In genomic region chr6:47700596-47700995, GRCh38 we compare ENCODE assay signal across 16 cellular contexts. TPM values are rescaled to one million over a fixed set of nuclear protein-coding genes. Genes with fewer than 3 reads are reported as not detected.
DNase-seq lines count a peak whose midpoint lies in the region; ATAC-seq, FAIRE-seq and TF ChIP-seq lines count a peak whose summit lies in the region.
"Had no signal": no experiment of that assay in that cellular context is flagged by ENCODE, and none has a peak within 500 bp of the region (broad histone marks: within the 10 kb centered on the region; RNA-seq: fewer than 3 reads in every experiment).

No MANE protein-coding gene starts in this region.

- no peak for TF ChIP-seq EP300 in H1 (IDR thresholded peaks at IDR 0.05; ENCODE audit: borderline replicate concordance in 1 of 2, low read depth in 2 of 2, low read length in 2 of 2)

- H2BK20ac ChIP-seq in H1 (ENCODE audit: low read length): no peak overlapping the region

- no peaks in the 10 kb centered on the region for H3K36me3 Mint-ChIP-seq in MCF 10A (ENCODE audit: insufficient read depth, unreplicated experiment)
- H3K36me3 Mint-ChIP-seq: CD8-positive, alpha-beta T cell had no signal

- H3K27ac ChIP-seq in breast epithelium: peak overlapping the region in 1 of 2 donors; percentile 68
- H3K27ac ChIP-seq in H1 (ENCODE audit: low read depth, low read length): no peak overlapping the region
- peak overlapping the region; percentile 98 for H3K27ac ChIP-seq in keratinocyte (ENCODE audit: control insufficient read depth, insufficient read depth, low read length)
- H3K27ac ChIP-seq: BLaER1 had no signal

- no peak overlapping the region for H2AK5ac ChIP-seq in H1 (ENCODE audit: low read depth, low read length)

- POLR2A ChIA-PET in MCF 10A (lab: Yijun Ruan, JAX) (interaction anchor here (0.6 to 4.8 kb wide), 12 partner anchors 10 to 1762 kb away, joined by 3 to 84 read pairs (median 5); no protein-coding TSS in a partner anchor), H1 (lab: Charles Lee; ENCODE audit: partially characterized antibody) (no interaction called here)

- no peak overlapping the region for H4K5ac ChIP-seq in H1 (ENCODE audit: insufficient read length, low read depth, low read length)

- H2BK120ac ChIP-seq in H1 (replicated peaks; ENCODE audit: low read depth, low read length): no peak overlapping the region

- H3K23me2 ChIP-seq in H1 (ENCODE audit: low read depth, low read length): no peaks in the 10 kb centered on the region

- FAIRE-seq in H1 (lab: Jason Lieb, UNC) (no peak), keratinocyte (lab: Jason Lieb, UNC) (no peak)
- FAIRE-seq: GM12892 had no signal

- H4K20me1 ChIP-seq in H1 (replicated peaks in 1 of 2; ENCODE audit: control insufficient read depth in 1 of 2, insufficient read depth in 2 of 2, low read length in 2 of 2) (no peaks in the 10 kb centered on the region), keratinocyte (ENCODE audit: control insufficient read depth, extremely low read depth, insufficient read depth, low read length) (no peaks in the 10 kb centered on the region)
- H4K20me1 ChIP-seq: BLaER1 had no signal

- no peaks in the 10 kb centered on the region for H3K9me1 ChIP-seq in keratinocyte (ENCODE audit: control insufficient read depth, extremely low read depth, insufficient read depth, low read length)

- H3K4me1 Mint-ChIP-seq in MCF 10A (ENCODE audit: insufficient read depth, unreplicated experiment): peaks cover 36% of the 10 kb centered on the region

- no peak for TF ChIP-seq CTCF in MCF 10A (IDR thresholded peaks at IDR 0.05; ENCODE audit: unreplicated experiment)
- TF ChIP-seq CTCF in breast epithelium (IDR thresholded peaks at IDR 0.05): no peak
- TF ChIP-seq CTCF in H1 (IDR thresholded peaks at IDR 0.05; ENCODE audit: control extremely low read depth in 1 of 3, insufficient read depth in 1 of 3, low read depth in 1 of 3, low read length in 3 of 3): no peak
- TF ChIP-seq CTCF in keratinocyte (optimal IDR thresholded peaks at IDR 0.05 in 1 of 3, IDR thresholded peaks at IDR 0.05 in 1 of 3, conservative IDR thresholded peaks at IDR 0.05 in 1 of 3; ENCODE audit: extremely low read depth in 1 of 3, insufficient read depth in 2 of 3, low read length in 3 of 3): no peak

- no peak overlapping the region for H3K4ac ChIP-seq in H1 (replicated peaks; ENCODE audit: insufficient read length, low read depth, low read length)

- H3K79me1 ChIP-seq in H1 (ENCODE audit: low read depth, low read length): no peaks in the 10 kb centered on the region

- no peaks in the 10 kb centered on the region for H3K36me3 ChIP-seq in breast epithelium
- no peaks in the 10 kb centered on the region for H3K36me3 ChIP-seq in H1 (ENCODE audit: control insufficient read depth in 2 of 4, insufficient read depth in 4 of 4, low read length in 3 of 4)
- no peaks in the 10 kb centered on the region for H3K36me3 ChIP-seq in keratinocyte (ENCODE audit: control insufficient read depth in 2 of 2, extremely low read depth in 1 of 2, insufficient read depth in 2 of 2, low read length in 2 of 2)
- H3K36me3 ChIP-seq: BLaER1, MG63 had no signal

- H4K91ac ChIP-seq in H1 (replicated peaks; ENCODE audit: insufficient read length, low read length): no peak overlapping the region

- DNase-seq in MCF 10A (ENCODE audit: unreplicated experiment) (no peak), breast epithelium (ENCODE audit: low spot score in 2 of 2) (no peak), H1 (ENCODE audit: low read depth in 1 of 2, low spot score in 2 of 2) (no peak), keratinocyte (ENCODE audit: low read depth, low spot score) (no peak), NCI-H1930 (lab: John Stamatoyannopoulos, UW) (no peak)
- DNase-seq in stimulated activated naive CD4-positive, alpha-beta T cell (lab: John Stamatoyannopoulos, UW): no peak
- DNase-seq: CD8-positive, alpha-beta T cell; GDM1; NCI-H1105; NCI-H774; SHP77 treated with DMSO at 0.1 percent for 48 hours had no signal

- no peak overlapping the region for H3K56ac ChIP-seq in H1 (replicated peaks; ENCODE audit: insufficient read length, low read depth, low read length)

- no peak overlapping the region for H3K18ac ChIP-seq in H1 (ENCODE audit: extremely low read depth, low read length)

- no peak for TF ChIP-seq POLR2A in breast epithelium (IDR thresholded peaks at IDR 0.05)
- no peak for TF ChIP-seq POLR2A in H1 (IDR thresholded peaks at IDR 0.05; ENCODE audit: control extremely low read depth in 1 of 2, low read depth in 2 of 2, low read length in 2 of 2)

- no TSS peak for BruUV-seq in MCF 10A (replicated peaks; lab: Mats Ljungman, UMichigan)

- H3K14ac ChIP-seq in H1 (ENCODE audit: insufficient read length): no peak overlapping the region

- peak overlapping the region; percentile 95 for H3K27ac Mint-ChIP-seq in MCF 10A (ENCODE audit: low read depth, unreplicated experiment)
- H3K27ac Mint-ChIP-seq: CD8-positive, alpha-beta T cell had no signal

- peak overlapping the region; percentile 48 for H3K4me3 Mint-ChIP-seq in MCF 10A (ENCODE audit: unreplicated experiment)
- H3K4me3 Mint-ChIP-seq: CD8-positive, alpha-beta T cell had no signal

- no peak overlapping the region for H2BK12ac ChIP-seq in H1 (ENCODE audit: low read depth, low read length)

- no peak for TF ChIP-seq RAD21 in H1 (IDR thresholded peaks at IDR 0.05 in 1 of 2, conservative IDR thresholded peaks at IDR 0.05 in 1 of 2; ENCODE audit: low read depth in 2 of 2, low read length in 2 of 2)

- H3K27me3 ChIP-seq in breast epithelium (no peaks in the 10 kb centered on the region), H1 (replicated peaks in 1 of 4; ENCODE audit: control insufficient read depth in 3 of 4, extremely low read depth in 1 of 4, insufficient read depth in 3 of 4, low read length in 3 of 4) (no peaks in the 10 kb centered on the region), keratinocyte (ENCODE audit: control insufficient read depth, extremely low read depth, insufficient read depth, low read length) (no peaks in the 10 kb centered on the region)
- H3K27me3 ChIP-seq: BLaER1, MG63 had no signal

- H3K23ac ChIP-seq in H1 (ENCODE audit: insufficient read length): no peak overlapping the region

- no peak overlapping the region for H2BK5ac ChIP-seq in H1 (ENCODE audit: low read depth, low read length)

- H3K79me2 ChIP-seq in H1 (ENCODE audit: control insufficient read depth in 1 of 2, insufficient read depth in 2 of 2, low read length in 2 of 2): no peaks in the 10 kb centered on the region
- peaks cover 3% of the 10 kb centered on the region for H3K79me2 ChIP-seq in keratinocyte (ENCODE audit: control insufficient read depth, insufficient read depth, low read length)

- dilution Hi-C loops in keratinocyte (cut with MboI; ENCODE audit: extremely low pct_ligation_motif_present, low sequenced_read_pairs): no loop called here

- WGBS in H1 (ENCODE audit: extremely low coverage in 1 of 2, insufficient coverage in 1 of 2, insufficient read length in 1 of 2, insufficient replicate concordance in 2 of 2, low coverage in 1 of 2, low lambda C conversion rate in 2 of 2, missing lambda C conversion rate in 1 of 2), 2 experiments: 85% methylated on average over 2 of the region's 2 CpGs; no CpG with 5 or more reads in 1 of the 2 experiments

- H3K9ac ChIP-seq in H1 (replicated peaks in 1 of 4; ENCODE audit: extremely low read depth in 1 of 4, low read depth in 3 of 4, low read length in 3 of 4) (no peak overlapping the region), keratinocyte (ENCODE audit: control insufficient read depth, extremely low read depth, insufficient read depth, low read length) (peak overlapping the region; percentile 66)
- H3K9ac ChIP-seq: BLaER1 had no signal

- H3K9me3 ChIP-seq in breast epithelium (no peaks in the 10 kb centered on the region), H1 (ENCODE audit: insufficient read depth in 2 of 2, low read depth in 1 of 2, low read length in 1 of 2) (no peaks in the 10 kb centered on the region), keratinocyte (ENCODE audit: control insufficient read depth, low read depth, low read length) (no peaks in the 10 kb centered on the region)
- H3K9me3 ChIP-seq: BLaER1, MG63 had no signal

- CTCF ChIA-PET in MCF 10A (lab: Yijun Ruan, JAX): interaction anchor here (0.6 to 2.1 kb wide), 4 partner anchors 33 to 1817 kb away, joined by 4 to 10 read pairs (median 6); no protein-coding TSS in a partner anchor
- CTCF ChIA-PET in H1 (lab: Charles Lee; ENCODE audit: partially characterized antibody): interaction anchor here (1.5 kb wide), 1 partner anchor 28 kb away, joined by 4 read pairs; no protein-coding TSS in a partner anchor

- H3K4me1 ChIP-seq in breast epithelium (no peaks in the 10 kb centered on the region), H1 (replicated peaks in 1 of 4; ENCODE audit: control insufficient read depth in 3 of 4, insufficient read depth in 4 of 4, low read length in 3 of 4) (peaks cover 0 to 7% (median 4%) of the 10 kb centered on the region in 4 experiments; a peak in 2 of 7 replicates), keratinocyte (ENCODE audit: control insufficient read depth, extremely low read depth, insufficient read depth, low read length) (peaks cover 44% of the 10 kb centered on the region)
- H3K4me1 ChIP-seq: BLaER1 had no signal

- H2BK15ac ChIP-seq in H1 (ENCODE audit: low read length): no peak overlapping the region

- H3K4me3 ChIP-seq in breast epithelium: no peak overlapping the region
- H3K4me3 ChIP-seq in H1 (ENCODE audit: extremely low read depth in 1 of 4, insufficient read depth in 2 of 4, low read depth in 3 of 4, low read length in 4 of 4): no peak overlapping the region
- H3K4me3 ChIP-seq in keratinocyte (ENCODE audit: control insufficient read depth in 2 of 3, extremely low read depth in 1 of 3, insufficient read depth in 2 of 3, low read depth in 1 of 3, low read length in 3 of 3): peak overlapping the region; percentile 25 to 46 (median 26)
- H3K4me3 ChIP-seq: BLaER1, MG63 had no signal

- H3K9me3 Mint-ChIP-seq in MCF 10A (ENCODE audit: unreplicated experiment): no peaks in the 10 kb centered on the region
- H3K9me3 Mint-ChIP-seq: CD8-positive, alpha-beta T cell had no signal

- H3K27me3 Mint-ChIP-seq in MCF 10A (ENCODE audit: insufficient read depth, unreplicated experiment): no peaks in the 10 kb centered on the region

- ATAC-seq in GM19397 (IDR thresholded peaks at IDR 0.05; ENCODE audit: unreplicated experiment): no peak
- ATAC-seq in GM18861 (IDR thresholded peaks at IDR 0.05; ENCODE audit: unreplicated experiment): no peak
- ATAC-seq: CD8-positive, alpha-beta T cell had no signal

- H3K4me2 ChIP-seq in H1 (ENCODE audit: insufficient read depth in 1 of 2, low read depth in 2 of 2, low read length in 2 of 2) (no peak overlapping the region), keratinocyte (ENCODE audit: control insufficient read depth, extremely low read depth, insufficient read depth, low read depth, low read length) (peak overlapping the region; percentile 87)
- H3K4me2 ChIP-seq: BLaER1 had no signal

- intact Hi-C loops in MCF 10A (cut with micrococcal nuclease) (loop anchor here (2.0 kb wide), 1 partner anchor 30 kb away; no protein-coding TSS in a partner anchor), breast epithelium (cut with DNase I; ENCODE audit: low total_unique reads) (no loop called here)

- H2AFZ ChIP-seq in H1 (ENCODE audit: low read length): 0 out of 2 replicates have a peak overlapping the region, but pooled peaks have one; percentile 6
- H2AFZ ChIP-seq in keratinocyte (ENCODE audit: control insufficient read depth, low read length): no peak overlapping the region

- H4K8ac ChIP-seq in H1 (ENCODE audit: extremely low read depth, insufficient read depth, low read length): no peak overlapping the region

RNA-seq across cellular contexts. Expression of gene ADGRF4, which starts 2.2 kb away (rescaled TPM):
- total RNA-seq in MCF 10A (2022) (1.2 and 4.0 TPM in 2 replicates), breast epithelium (under 1 TPM in 2 of 3 donors, not detected in 1; 0.15 to 0.16 TPM)
- total RNA-seq in H1 (2021; fragmentation: NEBNext Ultra II Directional; extraction: Animal tissue kit (Norgen Biotek cat#: 25700)): not detected in 2 replicates
- polyA plus RNA-seq in H1 (2011; rRNA removed) (0.02 TPM in 1 of 2 replicates, not detected in the other), keratinocyte (21.4 to 41.8 TPM (median 30.2 TPM) in 3 replicates)
- not detected for polyA plus RNA-seq in H1 (2011; cell fraction: cytosol; rRNA removed)
- not detected for polyA plus RNA-seq in H1 (2011; cell fraction: nucleus; rRNA removed)
- not detected in 4 replicates for polyA plus RNA-seq in H1 (2012, experiment 1 of 2)
- polyA plus RNA-seq in H1 (2012, experiment 2 of 2): not detected
- polyA plus RNA-seq in H1 (2013, experiment 1 of 2): not detected
- polyA plus RNA-seq in H1 (2013, experiment 2 of 2): not detected
- polyA minus RNA-seq in H1 (2011; rRNA and poly(A)+ RNA removed): not detected in 2 replicates
- polyA minus RNA-seq in H1 (2011; cell fraction: cytosol; rRNA and poly(A)+ RNA removed): not detected
- not detected for polyA minus RNA-seq in H1 (2011; cell fraction: nucleus; rRNA and poly(A)+ RNA removed)
- 9.2 TPM for polyA plus RNA-seq in keratinocyte (2011; ENCODE audit: low read depth)
- 14.8 and 29.6 TPM in 2 replicates for polyA plus RNA-seq in keratinocyte (2011; cell fraction: cytosol; rRNA removed)
- polyA plus RNA-seq in keratinocyte (2011; cell fraction: nucleus; rRNA removed): 54.8 and 63.6 TPM in 2 replicates
- 12.9 and 28.3 TPM in 2 replicates for polyA plus RNA-seq in keratinocyte (2012; ENCODE audit: low replicate concordance)
- polyA minus RNA-seq in keratinocyte: 7.8 to 41.8 TPM (median 36.4 TPM) in 3 replicates
- polyA minus RNA-seq in keratinocyte (2011; cell fraction: cytosol; rRNA and poly(A)+ RNA removed): 12.9 TPM
- 33.9 and 55.4 TPM in 2 replicates for polyA minus RNA-seq in keratinocyte (2011; cell fraction: nucleus; rRNA and poly(A)+ RNA removed)
- total RNA-seq: CD8-positive, alpha-beta T cell had no signal

Comparison
In these comparisons a context has a peak if more than half of its experiments do, and no peak if none do; other contexts are left out.
1. H3K4me3 ChIP-seq: peak in keratinocyte (3 of 3); none in breast epithelium (0 of 3) and H1 (0 of 4).